10 cellular contexts compared by ENCODE assay signal in genomic region chr2:48328159-48328816, GRCh38. TPM values are rescaled to one million over a fixed set of nuclear protein-coding genes. Genes with fewer than 3 reads are reported as not detected.
DNase-seq lines count a peak whose midpoint lies in the region; ATAC-seq and TF ChIP-seq lines count a peak whose summit lies in the region.
"Had no signal": no experiment of that assay in that cellular context is flagged by ENCODE, and none has a peak within 500 bp of the region (broad histone marks: within the 10 kb centered on the region; RNA-seq: fewer than 3 reads in every experiment).

No MANE protein-coding gene starts in this region.

- H3K4me3 ChIP-seq in lower leg skin (ENCODE audit: low read depth, poor library complexity, severe bottlenecking) = no peak overlapping the region

- 58 to 62% methylated on average over 3 of the region's 3 CpGs for WGBS in lower leg skin, 2 donors

- TF ChIP-seq POLR2A in lower leg skin (IDR thresholded peaks at IDR 0.05) = no peak

- no peaks in the 10 kb centered on the region for H3K27me3 Mint-ChIP-seq in naive thymus-derived CD8-positive, alpha-beta T cell

- no peak for TF ChIP-seq CTCF in lower leg skin (IDR thresholded peaks at IDR 0.05)

- no peak for DNase-seq in naive thymus-derived CD8-positive, alpha-beta T cell
- DNase-seq in NCI-H774 (lab: John Stamatoyannopoulos, UW) (no peak), lower leg skin (ENCODE audit: low spot score in 2 of 2) (no peak), NCI-H524 treated with DMSO at 0.1 percent for 48 hours (lab: John Stamatoyannopoulos, UW) (no peak), DMS153 treated with DMSO at 0.1 percent for 48 hours (lab: John Stamatoyannopoulos, UW; ENCODE audit: unreplicated experiment) (no peak)
- DNase-seq: NCI-H2227 treated with DMSO at 0.1 percent for 48 hours; stimulated activated CD4-positive, alpha-beta T cell treated with anti-CD3 and anti-CD28 coated beads, Interleukin-4, amount 100 ng/mL, for 1 hour had no signal

- ATAC-seq in GM18870 (IDR thresholded peaks at IDR 0.05; ENCODE audit: unreplicated experiment) (peak; percentile 54), GM21737 (IDR thresholded peaks at IDR 0.05; ENCODE audit: unreplicated experiment) (peak; percentile 50), HG03571 (IDR thresholded peaks at IDR 0.05; ENCODE audit: unreplicated experiment) (peak; percentile 73)
- ATAC-seq in naive thymus-derived CD8-positive, alpha-beta T cell = peak in 1 of 2 donors; percentile 43

- peaks cover 0 to 3% (median 0%) of the 10 kb centered on the region in 9 donors for H3K9me3 Mint-ChIP-seq in naive thymus-derived CD8-positive, alpha-beta T cell

- peaks cover 21 to 87% (median 71%) of the 10 kb centered on the region in 4 donors for H3K4me1 Mint-ChIP-seq in naive thymus-derived CD8-positive, alpha-beta T cell

- H3K27ac Mint-ChIP-seq in naive thymus-derived CD8-positive, alpha-beta T cell = peak overlapping the region in 6 of 10 donors; percentile 0 to 24 (median 12)

- H3K36me3 Mint-ChIP-seq in naive thymus-derived CD8-positive, alpha-beta T cell = peaks cover 0 to 9% (median 5%) of the 10 kb centered on the region in 3 donors

- POLR2A ChIA-PET in naive thymus-derived CD8-positive, alpha-beta T cell (lab: Charles Lee) = no interaction called here

- intact Hi-C loops in lower leg skin (cut with DNase I; ENCODE audit: low total_unique reads) = no loop called here

- peak overlapping the region in 7 of 10 donors; percentile 5 to 62 (median 24) for H3K4me3 Mint-ChIP-seq in naive thymus-derived CD8-positive, alpha-beta T cell

RNA-seq across cellular contexts. Expression of gene FOXN2, which starts 13.8 kb away (rescaled TPM):
- 10 to 100 TPM; 46.5 to 51.9 TPM for total RNA-seq in naive thymus-derived CD8-positive, alpha-beta T cell
- 10 to 100 TPM; 29.3 to 38.1 (median 31.5) TPM for polyA plus RNA-seq in naive thymus-derived CD8-positive, alpha-beta T cell
- 10 to 100 TPM in 2 of 4 donors, 1 to 10 TPM in 2; 8.9 to 16.8 (median 11.3) TPM for total RNA-seq in lower leg skin
